ENCODE assay signal across 25 cellular contexts in genomic region chr2:17614174-17614573, GRCh38.
"Had no signal": no experiment of that assay in that cellular context is flagged by ENCODE, and none has a peak within 500 bp of the region (broad histone marks: within the 10 kb centered on the region; RNA-seq: fewer than 3 reads in every experiment).

No MANE protein-coding gene starts in this region.

- DNase-seq: colonic mucosa; effector CD8-positive, alpha-beta T cell; foreskin keratinocyte; heart right ventricle; hippocampal formation; immature natural killer cell; mesenchymal stem cell; mucosa of descending colon; naive B cell; nucleus accumbens; stimulated activated CD4-positive, alpha-beta T cell treated with anti-CD3 and anti-CD28 coated beads, Interleukin-12 subunit alpha, Interleukin-12 subunit beta, amount 100 ng/mL, for 4 hours; stimulated activated CD4-positive, alpha-beta T cell treated with anti-CD3 and anti-CD28 coated beads, Interleukin-1b, Interleukin-23, amount 100 ng/mL, for 48 hours; stimulated activated CD4-positive, alpha-beta T cell treated with anti-CD3 and anti-CD28 coated beads, Interleukin-4, amount 100 ng/mL, for 1 hour; stimulated activated CD8-positive, alpha-beta memory T cell treated with anti-CD3 and anti-CD28 coated beads, Interleukin-4, amount 100 ng/mL, for 48 hours; stimulated activated naive CD4-positive, alpha-beta T cell; stimulated activated naive CD8-positive, alpha-beta T cell treated with anti-CD3 and anti-CD28 coated beads, Interleukin-15, amount 100 ng/mL, for 72 hours; transverse colon; upper lobe of right lung; uterus had no signal

- H3K36me3 ChIP-seq: colonic mucosa, esophagus muscularis mucosa, gastroesophageal sphincter, heart right ventricle, prostate gland, right atrium auricular region, suprapubic skin, transverse colon, upper lobe of right lung, uterus had no signal

- H3K27ac ChIP-seq: colonic mucosa, esophagus muscularis mucosa, foreskin keratinocyte, gastroesophageal sphincter, heart right ventricle, prostate gland, right atrium auricular region, suprapubic skin, transverse colon, upper lobe of right lung, uterus had no signal

- H3K4me1 ChIP-seq: colonic mucosa, gastroesophageal sphincter, prostate gland, suprapubic skin, transverse colon, upper lobe of right lung, uterus had no signal

- H3K4me3 ChIP-seq: colonic mucosa, esophagus muscularis mucosa, gastroesophageal sphincter, heart right ventricle, mucosa of descending colon, prostate gland, right atrium auricular region, smooth muscle cell, suprapubic skin, transverse colon, upper lobe of right lung, uterus had no signal

- H3K27me3 ChIP-seq: colonic mucosa, esophagus muscularis mucosa, foreskin keratinocyte, gastroesophageal sphincter, heart right ventricle, right atrium auricular region, suprapubic skin, transverse colon, upper lobe of right lung, uterus had no signal

- H3K9me3 ChIP-seq: colonic mucosa, esophagus muscularis mucosa, gastroesophageal sphincter, heart right ventricle, mucosa of descending colon, prostate gland, right atrium auricular region, suprapubic skin, transverse colon, upper lobe of right lung, uterus had no signal
